In genomic region chr5:112906637-112907036, GRCh38 we compare ENCODE assay signal across 25 cellular contexts. TPM values are rescaled to one million over a fixed set of nuclear protein-coding genes. Genes with fewer than 3 reads are reported as not detected.
DNase-seq lines count a peak whose midpoint lies in the region; ATAC-seq and TF ChIP-seq lines count a peak whose summit lies in the region.
"Had no signal": no experiment of that assay in that cellular context is flagged by ENCODE, and none has a peak within 500 bp of the region (broad histone marks: within the 10 kb centered on the region; RNA-seq: fewer than 3 reads in every experiment).

No MANE protein-coding gene starts in this region.

- H3K36me3 ChIP-seq in CD8-positive, alpha-beta memory T cell (ENCODE audit: insufficient read depth, low read length), result peaks cover 9% of the 10 kb centered on the region

- no peak overlapping the region for H3K27ac ChIP-seq in CD8-positive, alpha-beta memory T cell (ENCODE audit: low read depth, low read length)
- H3K27ac ChIP-seq: ascending aorta, esophagus squamous epithelium, RWPE1 had no signal

- ATAC-seq in GM21529 (IDR thresholded peaks at IDR 0.05; ENCODE audit: unreplicated experiment) (peak; percentile 63), memory B cell (ENCODE audit: low read depth) (peak; percentile 77)
- ATAC-seq: activated CD4-positive, CD25-positive, alpha-beta regulatory T cell treated with anti-CD3 and anti-CD28 coated beads, Interleukin-2, amount 50 U/mL, for 24 hours; activated CD8-positive, alpha-beta T cell treated with anti-CD3 and anti-CD28 coated beads for 36 hours; left colon; SK-N-SH treated with all-trans-retinoic acid at 6 μM for 48 hours had no signal

- H3K27ac Mint-ChIP-seq in CD8-positive, alpha-beta memory T cell, result peak overlapping the region in 5 of 8 donors; percentile 4 to 87 (median 34)
- H3K27ac Mint-ChIP-seq in IgD-negative memory B cell, result peak overlapping the region in 2 of 3 donors; percentile 9 to 23
- H3K27ac Mint-ChIP-seq in memory B cell, result peak overlapping the region; percentile 77
- no peak overlapping the region for H3K27ac Mint-ChIP-seq in progenitor cell of endocrine pancreas
- H3K27ac Mint-ChIP-seq: activated CD8-positive, alpha-beta T cell treated with anti-CD3 and anti-CD28 coated beads for 36 hours; mesothelial cell of epicardium had no signal

- H3K36me3 Mint-ChIP-seq in CD8-positive, alpha-beta memory T cell, result peaks cover 0 to 59% (median 2%) of the 10 kb centered on the region in 3 donors
- H3K36me3 Mint-ChIP-seq in IgD-negative memory B cell (peaks cover 5% of the 10 kb centered on the region), memory B cell (peaks cover 13% of the 10 kb centered on the region), progenitor cell of endocrine pancreas (ENCODE audit: insufficient read depth) (peaks cover 8% of the 10 kb centered on the region)

- no peak for DNase-seq in CD8-positive, alpha-beta memory T cell
- DNase-seq in memory B cell (ENCODE audit: low spot score in 2 of 2) (no peak), 8988T (no peak), NCI-H187 (lab: John Stamatoyannopoulos, UW) (no peak), progenitor cell of endocrine pancreas (ENCODE audit: low spot score, unreplicated experiment) (no peak), glomerular visceral epithelial cell (ENCODE audit: extremely low spot score) (no peak)
- DNase-seq: activated CD8-positive, alpha-beta T cell treated with anti-CD3 and anti-CD28 coated beads for 36 hours; activated naive CD4-positive, alpha-beta T cell treated with Interleukin-2 at 50 U/mL for 16 hours; activated T-cell treated with anti-CD3 and anti-CD28 coated beads, Interleukin-2, amount 50 U/mL, for 1 hour; Caco-2; effector CD8-positive, alpha-beta T cell; esophagus squamous epithelium; left colon; NCI-H510A; NK-92 treated with Interleukin-12 subunit alpha and Interleukin-12 subunit beta, amount 100 ng/mL, for 24 hours; stimulated activated naive CD4-positive, alpha-beta T cell; T-helper 9 cell; thyroid gland had no signal

- H3K9me3 Mint-ChIP-seq in CD8-positive, alpha-beta memory T cell, result no peaks in the 10 kb centered on the region
- no peaks in the 10 kb centered on the region for H3K9me3 Mint-ChIP-seq in IgD-negative memory B cell
- H3K9me3 Mint-ChIP-seq in memory B cell, result no peaks in the 10 kb centered on the region
- H3K9me3 Mint-ChIP-seq in progenitor cell of endocrine pancreas (ENCODE audit: low read depth), result no peaks in the 10 kb centered on the region
- H3K9me3 Mint-ChIP-seq: activated CD8-positive, alpha-beta T cell treated with anti-CD3 and anti-CD28 coated beads for 36 hours; mesothelial cell of epicardium had no signal

- peaks cover 36 to 70% (median 67%) of the 10 kb centered on the region in 3 donors for H3K4me1 Mint-ChIP-seq in CD8-positive, alpha-beta memory T cell
- H3K4me1 Mint-ChIP-seq in IgD-negative memory B cell (peaks cover 17 to 41% (median 26%) of the 10 kb centered on the region in 3 donors), memory B cell (peaks cover 17% of the 10 kb centered on the region), progenitor cell of endocrine pancreas (ENCODE audit: low read depth) (no peaks in the 10 kb centered on the region)

- no peak overlapping the region for H3K4me3 Mint-ChIP-seq in CD8-positive, alpha-beta memory T cell
- peak overlapping the region in 1 of 4 donors; percentile 63 for H3K4me3 Mint-ChIP-seq in IgD-negative memory B cell
- H3K4me3 Mint-ChIP-seq in memory B cell, result no peak overlapping the region
- H3K4me3 Mint-ChIP-seq in progenitor cell of endocrine pancreas (ENCODE audit: low read depth), result no peak overlapping the region
- H3K4me3 Mint-ChIP-seq: activated CD8-positive, alpha-beta T cell treated with anti-CD3 and anti-CD28 coated beads for 36 hours; mesothelial cell of epicardium had no signal

- H3K4me1 ChIP-seq in CD8-positive, alpha-beta memory T cell (ENCODE audit: insufficient read depth, low read length), result no peaks in the 10 kb centered on the region
- H3K4me1 ChIP-seq: Caco-2, esophagus squamous epithelium had no signal

- no peaks in the 10 kb centered on the region for H3K27me3 Mint-ChIP-seq in CD8-positive, alpha-beta memory T cell
- H3K27me3 Mint-ChIP-seq in IgD-negative memory B cell (no peaks in the 10 kb centered on the region), memory B cell (no peaks in the 10 kb centered on the region), progenitor cell of endocrine pancreas (no peaks in the 10 kb centered on the region)
- H3K27me3 Mint-ChIP-seq: activated CD8-positive, alpha-beta T cell treated with anti-CD3 and anti-CD28 coated beads for 36 hours had no signal

- H3K27me3 ChIP-seq in CD8-positive, alpha-beta memory T cell (ENCODE audit: insufficient read depth, low read length, poor library complexity, severe bottlenecking), result no peaks in the 10 kb centered on the region
- H3K27me3 ChIP-seq: ascending aorta, esophagus squamous epithelium, thyroid gland had no signal

- H3K4me3 ChIP-seq in CD8-positive, alpha-beta memory T cell (ENCODE audit: low read length), result no peak overlapping the region
- H3K4me3 ChIP-seq: ascending aorta, esophagus squamous epithelium, thyroid gland had no signal

- POLR2A ChIA-PET in CD8-positive, alpha-beta memory T cell (lab: Charles Lee), result no interaction called here

- CTCF ChIA-PET in CD8-positive, alpha-beta memory T cell (lab: Charles Lee), result interaction anchor here (1.6 kb wide), 1 partner anchor 15 kb away, joined by 3 read pairs; the partner anchor contains the start of gene REEP5

- no peak for TF ChIP-seq CTCF in progenitor cell of endocrine pancreas (IDR thresholded peaks at IDR 0.05; ENCODE audit: unreplicated experiment)

- no peaks in the 10 kb centered on the region for H3K9me3 ChIP-seq in CD8-positive, alpha-beta memory T cell (ENCODE audit: low read length)
- H3K9me3 ChIP-seq: ascending aorta, Caco-2, esophagus squamous epithelium, thyroid gland had no signal

RNA-seq across cellular contexts. Expression of gene REEP5, which starts 15.4 kb away (rescaled TPM):
- 10 to 100 TPM; 63.5 to 74.0 TPM for total RNA-seq in CD8-positive, alpha-beta memory T cell
- 121 TPM for polyA plus RNA-seq in CD8-positive, alpha-beta memory T cell
- 113 TPM for polyA plus RNA-seq in IgD-negative memory B cell
- 31.9 and 33.8 TPM in 2 replicates for total RNA-seq in progenitor cell of endocrine pancreas

RNA-seq across cellular contexts. Expression of gene SRP19, which starts 45.5 kb away (rescaled TPM):
- 10 to 100 TPM; 68.0 to 68.3 TPM for total RNA-seq in CD8-positive, alpha-beta memory T cell
- polyA plus RNA-seq in CD8-positive, alpha-beta memory T cell, result 143 TPM
- 105 TPM for polyA plus RNA-seq in IgD-negative memory B cell
- total RNA-seq in progenitor cell of endocrine pancreas, result 61.6 and 62.0 TPM in 2 replicates
